In genomic region chr15:93319121-93319814, GRCh38 we compare ENCODE assay signal across 27 cellular contexts.
"Had no signal": no experiment of that assay in that cellular context is flagged by ENCODE, and none has a peak within 500 bp of the region (broad histone marks: within the 10 kb centered on the region; RNA-seq: fewer than 3 reads in every experiment).

No MANE protein-coding gene starts in this region.

- DNase-seq: activated CD4-positive, alpha-beta T cell treated with anti-CD3 and anti-CD28 coated beads for 48 hours; activated CD4-positive, alpha-beta T cell treated with anti-CD3 and anti-CD28 coated beads, Interleukin-2, amount 50 U/mL, for 4 hours; activated CD4-positive, CD25-positive, alpha-beta regulatory T cell treated with anti-CD3 and anti-CD28 coated beads, Interleukin-2, amount 50 U/mL, for 72 hours; activated CD8-positive, alpha-beta memory T cell treated with anti-CD3 and anti-CD28 coated beads, Interleukin-2, amount 50 U/mL, for 48 hours; activated CD8-positive, alpha-beta T cell treated with anti-CD3 and anti-CD28 coated beads, Interleukin-2, amount 10 ng/mL, durations not matched to agents 7 days and 5 days; activated naive CD4-positive, alpha-beta T cell treated with anti-CD3 and anti-CD28 coated beads, Interleukin-2, amount 50 U/mL, for 16 hours; activated naive CD8-positive, alpha-beta T cell treated with anti-CD3 and anti-CD28 coated beads, Interleukin-2, amount 10 ng/mL, durations not matched to agents 7 days and 5 days; activated T-cell treated with anti-CD3 and anti-CD28 coated beads, Interleukin-2, amount 50 U/mL, for 1 hour; adrenal gland; brain microvascular endothelial cell; NCI-H1092; NCI-H1417; NCI-H2029; NCI-H2107; NCI-H2171 treated with DMSO at 0.1 percent for 48 hours; NCI-H226; Peyer's patch; Right ventricle myocardium superior; SJCRH30; SW 1271 had no signal

- H3K36me3 ChIP-seq: adrenal gland, brain microvascular endothelial cell, cardiac muscle cell, Peyer's patch, SJCRH30 had no signal

- H3K27me3 ChIP-seq: adrenal gland, brain microvascular endothelial cell, cardiac muscle cell, Peyer's patch, SJCRH30 had no signal

- H3K36me3 Mint-ChIP-seq: activated naive CD8-positive, alpha-beta T cell treated with anti-CD3 and anti-CD28 coated beads, Interleukin-2, amount 10 ng/mL, durations not matched to agents 7 days and 5 days; IgD-negative memory B cell had no signal

- H3K4me3 Mint-ChIP-seq: activated CD8-positive, alpha-beta T cell treated with anti-CD3 and anti-CD28 coated beads, Interleukin-2, amount 10 ng/mL, durations not matched to agents 7 days and 5 days; activated naive CD8-positive, alpha-beta T cell treated with anti-CD3 and anti-CD28 coated beads, Interleukin-2, amount 10 ng/mL, durations not matched to agents 7 days and 5 days; IgD-negative memory B cell; T-helper 1 cell treated with Interleukin-12 subunit alpha and Interleukin-12 subunit beta and Interleukin-4 antibody, amounts not matched to agents 30 μg/mL and 1 μg/mL, for 36 hours had no signal

- H3K4me2 ChIP-seq: KMS-11 had no signal

- H3K4me1 Mint-ChIP-seq: activated naive CD8-positive, alpha-beta T cell treated with anti-CD3 and anti-CD28 coated beads, Interleukin-2, amount 10 ng/mL, durations not matched to agents 7 days and 5 days; IgD-negative memory B cell had no signal

- FAIRE-seq: astrocyte had no signal

- H3K4me3 ChIP-seq: adrenal gland, cardiac muscle cell, Peyer's patch, SJCRH30 had no signal

- H3K9me3 ChIP-seq: adrenal gland, Peyer's patch, SJCRH30 had no signal

- H3K27ac ChIP-seq: adrenal gland, brain microvascular endothelial cell, cardiac muscle cell, KMS-11, Peyer's patch, RWPE1, SJCRH30 had no signal

- H3K27ac Mint-ChIP-seq: activated CD8-positive, alpha-beta T cell treated with anti-CD3 and anti-CD28 coated beads, Interleukin-2, amount 10 ng/mL, durations not matched to agents 7 days and 5 days; activated naive CD8-positive, alpha-beta T cell treated with anti-CD3 and anti-CD28 coated beads, Interleukin-2, amount 10 ng/mL, durations not matched to agents 7 days and 5 days; IgD-negative memory B cell; T-helper 1 cell treated with Interleukin-12 subunit alpha and Interleukin-12 subunit beta and Interleukin-4 antibody, amounts not matched to agents 30 μg/mL and 1 μg/mL, for 36 hours had no signal

- H3K4me1 ChIP-seq: adrenal gland, Peyer's patch had no signal

- H3K9ac ChIP-seq: KMS-11 had no signal

- ATAC-seq: activated CD8-positive, alpha-beta T cell treated with anti-CD3 and anti-CD28 coated beads, Interleukin-2, amount 10 ng/mL, durations not matched to agents 7 days and 5 days; SK-N-SH treated with all-trans-retinoic acid at 6 μM for 48 hours had no signal

- H3K9me3 Mint-ChIP-seq: activated naive CD8-positive, alpha-beta T cell treated with anti-CD3 and anti-CD28 coated beads, Interleukin-2, amount 10 ng/mL, durations not matched to agents 7 days and 5 days; T-helper 1 cell treated with Interleukin-12 subunit alpha and Interleukin-12 subunit beta and Interleukin-4 antibody, amounts not matched to agents 30 μg/mL and 1 μg/mL, for 36 hours had no signal

- H3K27me3 Mint-ChIP-seq: activated naive CD8-positive, alpha-beta T cell treated with anti-CD3 and anti-CD28 coated beads, Interleukin-2, amount 10 ng/mL, durations not matched to agents 7 days and 5 days had no signal
